ENCODE assay signal across 8 cellular contexts in genomic region chr9:128946945-128947422, GRCh38. TPM values are rescaled to one million over a fixed set of nuclear protein-coding genes. Genes with fewer than 3 reads are reported as not detected.
DNase-seq lines count a peak whose midpoint lies in the region; ATAC-seq and TF ChIP-seq lines count a peak whose summit lies in the region.

No MANE protein-coding gene starts in this region.

- H3K27me3 ChIP-seq in smooth muscle cell (ENCODE audit: low read depth) = no peaks in the 10 kb centered on the region

- H3K4me2 ChIP-seq in smooth muscle cell = peak overlapping the region; percentile 90

- WGBS in smooth muscle cell (ENCODE audit: low lambda C conversion rate) = 10% methylated on average over 31 of the region's 31 CpGs

- H3K27me3 Mint-ChIP-seq in brain = peaks cover 10% of the 10 kb centered on the region

- peak overlapping the region; percentile 96 for H3K27ac ChIP-seq in smooth muscle cell (ENCODE audit: low read depth)

- peaks cover 30% of the 10 kb centered on the region for H3K4me1 Mint-ChIP-seq in brain

- peaks cover 40% of the 10 kb centered on the region for H3K79me2 ChIP-seq in smooth muscle cell (ENCODE audit: low read depth)

- no peaks in the 10 kb centered on the region for H3K9me3 Mint-ChIP-seq in brain

- H4K20me1 ChIP-seq in smooth muscle cell (ENCODE audit: low read depth) = peaks cover 4% of the 10 kb centered on the region

- no peak for TF ChIP-seq CTCF in brain (conservative IDR thresholded peaks at IDR 0.05)
- TF ChIP-seq CTCF in smooth muscle cell (IDR thresholded peaks at IDR 0.05; ENCODE audit: borderline replicate concordance, insufficient read depth, poor library complexity, severe bottlenecking) = no peak

- in situ Hi-C loops in Caki2 (cut with HindIII; ENCODE audit: low pct_unique_long_range_greater_than_20kb, low sequenced_read_pairs) = no loop called here

- DNase-seq in Caki2 (ENCODE audit: low read depth) (peak; percentile 5), NCI-H2029 treated with DMSO at 0.1 percent for 48 hours (lab: John Stamatoyannopoulos, UW) (peak; percentile 38), iPS-NIHi7 (ENCODE audit: extremely low spot score) (peak; percentile 24), smooth muscle cell (lab: John Stamatoyannopoulos, UW; ENCODE audit: unreplicated experiment) (no peak)

- peaks cover 8% of the 10 kb centered on the region for H3K4me1 ChIP-seq in smooth muscle cell (ENCODE audit: low read depth)

- no peaks in the 10 kb centered on the region for H3K9me3 ChIP-seq in smooth muscle cell (replicated peaks; ENCODE audit: low read depth)

- H3K9ac ChIP-seq in smooth muscle cell (ENCODE audit: low read depth) = peak overlapping the region; percentile 95

- peak; percentile 24 for ATAC-seq in GM21723 (IDR thresholded peaks at IDR 0.05; ENCODE audit: unreplicated experiment)
- no peak for ATAC-seq in HG02981 (IDR thresholded peaks at IDR 0.05; ENCODE audit: unreplicated experiment)
- no peak for ATAC-seq in GM18511 (IDR thresholded peaks at IDR 0.05; ENCODE audit: unreplicated experiment)

- H3K36me3 Mint-ChIP-seq in brain = peaks cover 23% of the 10 kb centered on the region

- H2AFZ ChIP-seq in smooth muscle cell (ENCODE audit: low read depth) = peak overlapping the region; percentile 66

- H3K4me3 Mint-ChIP-seq in brain = peak overlapping the region; percentile 94 to 99 (median 98)

- peak overlapping the region; percentile 75 for H3K4me3 ChIP-seq in smooth muscle cell

- H3K27ac Mint-ChIP-seq in brain = peak overlapping the region; percentile 85 to 99 (median 95)

- peaks cover 6% of the 10 kb centered on the region for H3F3A ChIP-seq in smooth muscle cell (ENCODE audit: low read depth)

- H3K36me3 ChIP-seq in smooth muscle cell (ENCODE audit: low read depth) = no peaks in the 10 kb centered on the region

RNA-seq across cellular contexts. Expression of gene DOLK, which starts 0.4 kb away (rescaled TPM):
- 25.6 and 28.3 TPM in 2 replicates for total RNA-seq in Caki2 (2014; rRNA removed; shearing (Covaris generic); ENCODE audit: low replicate concordance)
- 10.5 TPM for polyA plus RNA-seq in brain (ENCODE audit: insufficient read depth, low read depth, low replicate concordance)
- total RNA-seq in smooth muscle cell = 14.1 and 18.7 TPM in 2 replicates
- polyA plus RNA-seq in smooth muscle cell = 26.2 and 31.3 TPM in 2 replicates

RNA-seq across cellular contexts. Expression of gene NUP188, which starts 0.5 kb away (rescaled TPM):
- total RNA-seq in Caki2 (2014; rRNA removed; shearing (Covaris generic); ENCODE audit: low replicate concordance) = 19.6 and 22.3 TPM in 2 replicates
- 78.9 TPM for polyA plus RNA-seq in brain (ENCODE audit: insufficient read depth, low read depth, low replicate concordance)
- total RNA-seq in smooth muscle cell = 40.9 and 45.8 TPM in 2 replicates
- polyA plus RNA-seq in smooth muscle cell = 27.5 and 31.9 TPM in 2 replicates

RNA-seq across cellular contexts. Expression of gene PHYHD1, which starts 26.2 kb away (rescaled TPM):
- total RNA-seq in Caki2 (2014; rRNA removed; shearing (Covaris generic); ENCODE audit: low replicate concordance) = not detected in 2 replicates
- polyA plus RNA-seq in brain (ENCODE audit: insufficient read depth, low read depth, low replicate concordance) (14.9 TPM), smooth muscle cell (30.5 and 37.6 TPM in 2 replicates)
- total RNA-seq in smooth muscle cell = 7.3 and 17.3 TPM in 2 replicates
